Comparison of ENCODE assay signal across 18 cellular contexts in the genomic region with DNA sequence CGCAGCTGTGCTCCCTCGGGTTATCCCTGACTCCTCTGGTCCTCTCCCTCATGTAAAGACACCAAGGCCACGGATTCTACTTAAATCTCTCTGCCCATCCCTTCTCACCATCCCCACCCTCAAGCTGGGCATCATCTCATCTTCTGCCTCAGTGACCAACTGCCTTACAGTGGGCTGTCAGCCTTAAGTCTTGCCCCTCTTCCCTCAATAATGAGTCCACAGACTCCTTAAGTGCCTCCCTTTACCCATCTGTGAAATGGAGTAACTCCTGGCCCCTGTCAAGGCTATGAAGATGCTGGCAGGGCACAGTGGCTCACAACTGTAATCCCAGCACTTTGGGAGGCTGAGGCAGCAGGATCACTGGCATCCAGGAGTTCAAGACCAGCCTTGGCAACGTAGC. TPM values are rescaled to one million over a fixed set of nuclear protein-coding genes. Genes with fewer than 3 reads are reported as not detected.
A peak's percentile ranks its signal among the peaks of the same experiment; 100 is the strongest.
DNase-seq lines count a peak whose midpoint lies in the region; ATAC-seq and TF ChIP-seq lines count a peak whose summit lies in the region.
"Had no signal": no experiment of that assay in that cellular context is flagged by ENCODE, and none has a peak within 500 bp of the region (broad histone marks: within the 10 kb centered on the region; RNA-seq: fewer than 3 reads in every experiment).

No MANE protein-coding gene starts in this region.

- H3K36me3 ChIP-seq in SU-DHL-6 (ENCODE audit: low read length) = no peaks in the 10 kb centered on the region
- peaks cover 0 to 13% (median 0%) of the 10 kb centered on the region in 3 donors for H3K36me3 ChIP-seq in esophagus squamous epithelium

- H3K9me3 Mint-ChIP-seq in activated T-cell treated with anti-CD3 and anti-CD28 coated beads, Interleukin-2, amount 50 U/mL, for 72 hours = no peaks in the 10 kb centered on the region
- H3K9me3 Mint-ChIP-seq in effector memory CD8-positive, alpha-beta T cell = no peaks in the 10 kb centered on the region
- H3K9me3 Mint-ChIP-seq in stimulated activated memory B cell treated with anti-CD40 and anti-IgM and Interleukin-4, amounts not matched to agents 10 μg/mL and 1 μg/mL and 100 μg/mL, for 72 hours = no peaks in the 10 kb centered on the region

- H3K9me2 ChIP-seq in SU-DHL-6 (replicated peaks; ENCODE audit: insufficient read depth, low read length) = no peaks in the 10 kb centered on the region

- H3K36me3 Mint-ChIP-seq in activated T-cell treated with anti-CD3 and anti-CD28 coated beads, Interleukin-2, amount 50 U/mL, for 72 hours (ENCODE audit: insufficient read depth in 2 of 2) = peaks cover 0 to 5% of the 10 kb centered on the region in 2 donors
- H3K36me3 Mint-ChIP-seq in effector memory CD8-positive, alpha-beta T cell (ENCODE audit: insufficient read depth) = peaks cover 18% of the 10 kb centered on the region
- H3K36me3 Mint-ChIP-seq in stimulated activated memory B cell treated with anti-CD40 and anti-IgM and Interleukin-4, amounts not matched to agents 10 μg/mL and 1 μg/mL and 100 μg/mL, for 72 hours = peaks cover 17% of the 10 kb centered on the region

- ATAC-seq in activated T-cell treated with anti-CD3 and anti-CD28 coated beads, Interleukin-2, amount 50 U/mL, for 72 hours (replicated peaks in 1 of 2) = no peak
- ATAC-seq in effector memory CD8-positive, alpha-beta T cell (replicated peaks) = no peak
- no peak for ATAC-seq in stimulated activated memory B cell treated with anti-CD40 and anti-IgM and Interleukin-4, amounts not matched to agents 10 μg/mL and 1 μg/mL and 100 μg/mL, for 72 hours

- no peak overlapping the region for H3K4me3 ChIP-seq in SU-DHL-6 (ENCODE audit: insufficient read depth, low read length, poor library complexity, severe bottlenecking)
- H3K4me3 ChIP-seq in esophagus squamous epithelium = no peak overlapping the region
- H3K4me3 ChIP-seq: stomach had no signal

- H3K27me3 ChIP-seq in SU-DHL-6 (ENCODE audit: low read length) (no peaks in the 10 kb centered on the region), esophagus squamous epithelium (no peaks in the 10 kb centered on the region)
- H3K27me3 ChIP-seq: stomach had no signal

- intact Hi-C loops in esophagus squamous epithelium (cut with DNase I) = no loop called here

- H4K20me1 ChIP-seq in SU-DHL-6 (ENCODE audit: low read depth, low read length) = no peaks in the 10 kb centered on the region

- H3K79me2 ChIP-seq in SU-DHL-6 (ENCODE audit: insufficient read depth, low read length) = no peaks in the 10 kb centered on the region

- peaks cover 36% of the 10 kb centered on the region for H3F3A ChIP-seq in SU-DHL-6 (ENCODE audit: insufficient read depth)

- H3K9ac ChIP-seq in SU-DHL-6 (ENCODE audit: low read length) = no peak overlapping the region

- H3K4me3 Mint-ChIP-seq in activated T-cell treated with anti-CD3 and anti-CD28 coated beads, Interleukin-2, amount 50 U/mL, for 72 hours = no peak overlapping the region
- H3K4me3 Mint-ChIP-seq in effector memory CD8-positive, alpha-beta T cell = peak overlapping the region in 1 of 2 donors; percentile 45
- H3K4me3 Mint-ChIP-seq in stimulated activated memory B cell treated with anti-CD40 and anti-IgM and Interleukin-4, amounts not matched to agents 10 μg/mL and 1 μg/mL and 100 μg/mL, for 72 hours = no peak overlapping the region

- peaks cover 57% of the 10 kb centered on the region for H3K4me1 Mint-ChIP-seq in activated T-cell treated with anti-CD3 and anti-CD28 coated beads, Interleukin-2, amount 50 U/mL, for 72 hours (ENCODE audit: low read depth)
- H3K4me1 Mint-ChIP-seq in effector memory CD8-positive, alpha-beta T cell (ENCODE audit: low read depth in 2 of 2) = peaks cover 47 to 63% of the 10 kb centered on the region in 2 donors
- peaks cover 84% of the 10 kb centered on the region for H3K4me1 Mint-ChIP-seq in stimulated activated memory B cell treated with anti-CD40 and anti-IgM and Interleukin-4, amounts not matched to agents 10 μg/mL and 1 μg/mL and 100 μg/mL, for 72 hours

- 87 to 91% methylated on average over 3 to 4 of the region's 4 CpGs for WGBS in esophagus squamous epithelium, 2 donors

- TF ChIP-seq CTCF in SU-DHL-6 (IDR thresholded peaks at IDR 0.05; ENCODE audit: insufficient read depth, low read length, poor library complexity, severe bottlenecking) (no peak), esophagus squamous epithelium (IDR thresholded peaks at IDR 0.05) (no peak)

- no peak overlapping the region for H2AFZ ChIP-seq in SU-DHL-6 (ENCODE audit: low read depth, low read length, severe bottlenecking)

- H3K27me3 Mint-ChIP-seq in activated T-cell treated with anti-CD3 and anti-CD28 coated beads, Interleukin-2, amount 50 U/mL, for 72 hours (ENCODE audit: low read depth) = no peaks in the 10 kb centered on the region
- H3K27me3 Mint-ChIP-seq in effector memory CD8-positive, alpha-beta T cell = no peaks in the 10 kb centered on the region
- H3K27me3 Mint-ChIP-seq in stimulated activated memory B cell treated with anti-CD40 and anti-IgM and Interleukin-4, amounts not matched to agents 10 μg/mL and 1 μg/mL and 100 μg/mL, for 72 hours = no peaks in the 10 kb centered on the region

- no peak overlapping the region for H3K4me2 ChIP-seq in SU-DHL-6 (ENCODE audit: low read depth, low read length, poor library complexity, severe bottlenecking)

- no peaks in the 10 kb centered on the region for H3K9me3 ChIP-seq in SU-DHL-6 (ENCODE audit: insufficient read depth, low read length)
- no peaks in the 10 kb centered on the region for H3K9me3 ChIP-seq in esophagus squamous epithelium
- H3K9me3 ChIP-seq: stomach had no signal

- peak overlapping the region; percentile 69 for H3K27ac Mint-ChIP-seq in activated T-cell treated with anti-CD3 and anti-CD28 coated beads, Interleukin-2, amount 50 U/mL, for 72 hours
- peak overlapping the region; percentile 91 to 96 for H3K27ac Mint-ChIP-seq in effector memory CD8-positive, alpha-beta T cell
- H3K27ac Mint-ChIP-seq in stimulated activated memory B cell treated with anti-CD40 and anti-IgM and Interleukin-4, amounts not matched to agents 10 μg/mL and 1 μg/mL and 100 μg/mL, for 72 hours = peak overlapping the region; percentile 95

- DNase-seq in activated T-cell treated with anti-CD3 and anti-CD28 coated beads, Interleukin-2, amount 50 U/mL, for 72 hours = no peak
- DNase-seq in activated T-cell treated with anti-CD3 and anti-CD28 coated beads, Interleukin-2, amount 50 U/mL, for 48 hours = no peak
- DNase-seq in effector memory CD8-positive, alpha-beta T cell = no peak
- no peak for DNase-seq in esophagus squamous epithelium (lab: John Stamatoyannopoulos, UW)
- no peak for DNase-seq in C1 segment of cervical spinal cord (lab: John Stamatoyannopoulos, UW)
- DNase-seq in NCI-H345 (lab: John Stamatoyannopoulos, UW) = no peak
- DNase-seq: ACHN; activated CD8-positive, alpha-beta memory T cell treated with anti-CD3 and anti-CD28 coated beads for 24 hours; effector CD8-positive, alpha-beta T cell; GDM1; hippocampal formation; Kasumi-1; NCI-H1436; NCI-H2227 treated with DMSO at 0.1 percent for 48 hours; SHP77; stomach had no signal

- H3K27ac ChIP-seq in SU-DHL-6 (ENCODE audit: low read depth, low read length) = peak overlapping the region; percentile 97
- peak overlapping the region in 2 of 4 donors; percentile 27 to 37 for H3K27ac ChIP-seq in esophagus squamous epithelium

- H3K4me1 ChIP-seq in esophagus squamous epithelium = peaks cover 15 to 51% (median 18%) of the 10 kb centered on the region in 3 donors

- no peak for TF ChIP-seq POLR2A in esophagus squamous epithelium (IDR thresholded peaks at IDR 0.05)

RNA-seq across cellular contexts. Expression of a gene that starts 12.1 kb away (rescaled TPM):
- 100 to 1,000 TPM; 148 to 165 TPM for total RNA-seq in activated T-cell treated with anti-CD3 and anti-CD28 coated beads, Interleukin-2, amount 50 U/mL, for 72 hours
- 100 to 1,000 TPM in 2 of 4 donors, 10 to 100 TPM in 2; 76.9 to 163 (median 106) TPM for total RNA-seq in esophagus squamous epithelium

RNA-seq across cellular contexts. Expression of a gene that starts 14.5 kb away (rescaled TPM):
- total RNA-seq in activated T-cell treated with anti-CD3 and anti-CD28 coated beads, Interleukin-2, amount 50 U/mL, for 72 hours = 10 to 100 TPM; 19.1 to 19.3 TPM
- 1 to 10 TPM; 3.2 to 9.2 (median 3.7) TPM for total RNA-seq in esophagus squamous epithelium

RNA-seq across cellular contexts. Expression of a gene that starts 25.8 kb away (rescaled TPM):
- total RNA-seq in activated T-cell treated with anti-CD3 and anti-CD28 coated beads, Interleukin-2, amount 50 U/mL, for 72 hours = 100 to 1,000 TPM; 213 to 245 TPM
- total RNA-seq in esophagus squamous epithelium = 10 to 100 TPM in 2 of 4 donors, 1 to 10 TPM in 2; 1.9 to 22.1 (median 9.4) TPM

RNA-seq across cellular contexts. Expression of a gene that starts 57.9 kb away (rescaled TPM):
- 10 to 100 TPM; 30.8 to 34.6 TPM for total RNA-seq in activated T-cell treated with anti-CD3 and anti-CD28 coated beads, Interleukin-2, amount 50 U/mL, for 72 hours
- total RNA-seq in esophagus squamous epithelium = 10 to 100 TPM in 3 of 4 donors, 1 to 10 TPM in 1; 7.5 to 14.7 (median 12.5) TPM

Comparison
In these comparisons a context has a peak if more than half of its experiments do, and no peak if none do; other contexts are left out.
1. RNA of a gene that starts 25.8 kb away (total RNA-seq): 213 to 245 TPM in activated T-cell treated with anti-CD3 and anti-CD28 coated beads, Interleukin-2, amount 50 U/mL, for 72 hours; 1.9 to 22.1 TPM in esophagus squamous epithelium; every median in the first group is over 4 times any median in the second.
2. Peak in every context shown above with its lines, with median percentiles within 50 percentile points of each other: H3K27ac Mint-ChIP-seq.